In genomic region chr12:101925352-101925751, GRCh38 we compare ENCODE assay signal across 10 cellular contexts. TPM values are rescaled to one million over a fixed set of nuclear protein-coding genes. Genes with fewer than 3 reads are reported as not detected.
DNase-seq lines count a peak whose midpoint lies in the region; ATAC-seq, FAIRE-seq and TF ChIP-seq lines count a peak whose summit lies in the region.
"Had no signal": no experiment of that assay in that cellular context is flagged by ENCODE, and none has a peak within 500 bp of the region (broad histone marks: within the 10 kb centered on the region; RNA-seq: fewer than 3 reads in every experiment).

No MANE protein-coding gene starts in this region.

- TF ChIP-seq CTCF in A549 (IDR thresholded peaks at IDR 0.05) (no peak), bronchial epithelial cell (IDR thresholded peaks at IDR 0.05; ENCODE audit: insufficient read depth, low read length, severe bottlenecking) (no peak), lower lobe of right lung (IDR thresholded peaks at IDR 0.05) (no peak)

- H3K36me3 ChIP-seq in MG63 = peaks cover 5% of the 10 kb centered on the region; the same call in 1 of the 2 replicates
- no peaks in the 10 kb centered on the region for H3K36me3 ChIP-seq in bronchial epithelial cell (ENCODE audit: control insufficient read depth, insufficient read depth, low read length)
- H3K36me3 ChIP-seq in lower lobe of right lung = peaks cover 22% of the 10 kb centered on the region

- H3K27me3 ChIP-seq in MG63 = no peaks in the 10 kb centered on the region
- no peaks in the 10 kb centered on the region for H3K27me3 ChIP-seq in bronchial epithelial cell (ENCODE audit: control insufficient read depth, insufficient read depth, low read length)
- no peaks in the 10 kb centered on the region for H3K27me3 ChIP-seq in lower lobe of right lung (ENCODE audit: low read depth)

- POLR2A ChIA-PET in A549 (lab: Yijun Ruan, JAX) (no interaction called here), HEK293T (lab: Yijun Ruan, JAX) (no interaction called here)

- no peak for TF ChIP-seq POLR2A in A549 (IDR thresholded peaks at IDR 0.05; ENCODE audit: low read length)

- 93% methylated on average over 3 of the region's 3 CpGs for WGBS in A549 (ENCODE audit: missing lambda C conversion rate)

- intact Hi-C loops in lower lobe of right lung (cut with DNase I) = no loop called here

- CTCF ChIA-PET in A549 (lab: Yijun Ruan, JAX) = no interaction called here
- CTCF ChIA-PET in HEK293T (lab: Yijun Ruan, JAX) = no interaction called here

- no peak for FAIRE-seq in A549 (lab: Jason Lieb, UNC)
- no peak for FAIRE-seq in bronchial epithelial cell (lab: Jason Lieb, UNC)

- H3K27ac ChIP-seq in A549 (no peak overlapping the region), lower lobe of right lung (peak overlapping the region; percentile 42)

- TF ChIP-seq EP300 in A549 (IDR thresholded peaks at IDR 0.05) = no peak

- DNase-seq in A549 (ENCODE audit: low read depth in 1 of 2, low spot score in 1 of 2) = peak; percentile 18 to 46
- peak; percentile 59 for DNase-seq in MG63
- DNase-seq in bronchial epithelial cell (ENCODE audit: low read depth) = peak; percentile 78
- peak; percentile 54 for DNase-seq in lower lobe of right lung
- no peak for DNase-seq in 8988T
- DNase-seq in HEK293T (ENCODE audit: extremely low spot score) = no peak
- DNase-seq in OCI-M2 (lab: John Stamatoyannopoulos, UW; ENCODE audit: unreplicated experiment) = no peak
- DNase-seq: natural killer cell; stimulated activated naive CD4-positive, alpha-beta T cell had no signal

- H3K9me3 ChIP-seq in A549 (no peaks in the 10 kb centered on the region), MG63 (no peaks in the 10 kb centered on the region), lower lobe of right lung (no peaks in the 10 kb centered on the region)

- no peak for TF ChIP-seq RAD21 in A549 (conservative IDR thresholded peaks at IDR 0.05 in 1 of 2, IDR thresholded peaks at IDR 0.05 in 1 of 2)

- H3K4me1 ChIP-seq in A549 (no peaks in the 10 kb centered on the region), lower lobe of right lung (peaks cover 27% of the 10 kb centered on the region)

- H3K4me2 ChIP-seq in A549 = no peak overlapping the region

- ATAC-seq in A549 (peak; percentile 83 to 94), lower lobe of right lung (peak; percentile 82 to 90), HG02623 (IDR thresholded peaks at IDR 0.05; ENCODE audit: unreplicated experiment) (no peak)
- ATAC-seq: natural killer cell had no signal

- H3K4me3 ChIP-seq in A549 = no peak overlapping the region
- no peak overlapping the region for H3K4me3 ChIP-seq in MG63
- no peak overlapping the region for H3K4me3 ChIP-seq in bronchial epithelial cell (ENCODE audit: low read depth, low read length)
- no peak overlapping the region for H3K4me3 ChIP-seq in lower lobe of right lung

TF ChIP-seq in A549, 52 proteins besides CTCF, POLR2A, EP300 and RAD21:
- no peak for TF ChIP-seq RARB (CRISPR knock-in tag; IDR thresholded peaks at IDR 0.05)
- TF ChIP-seq JUNB (IDR thresholded peaks at IDR 0.05) = no peak
- no peak for TF ChIP-seq EHMT2 (IDR thresholded peaks at IDR 0.05; ENCODE audit: low read depth)
- TF ChIP-seq TP53 (CRISPR knock-in tag; IDR thresholded peaks at IDR 0.05) = no peak
- TF ChIP-seq FOXS1 (CRISPR knock-in tag; IDR thresholded peaks at IDR 0.05) = no peak
- no peak for TF ChIP-seq FOSL2 (IDR thresholded peaks at IDR 0.05)
- TF ChIP-seq FOSL2 (CRISPR knock-in tag; IDR thresholded peaks at IDR 0.05) = no peak
- no peak for TF ChIP-seq RNF2 (IDR thresholded peaks at IDR 0.05; ENCODE audit: borderline replicate concordance, low read depth)
- no peak for TF ChIP-seq MAFK (IDR thresholded peaks at IDR 0.05; ENCODE audit: partially characterized antibody)
- no peak for TF ChIP-seq BHLHE40 (IDR thresholded peaks at IDR 0.05; ENCODE audit: low read depth, low read length)
- no peak for TF ChIP-seq ESRRA (IDR thresholded peaks at IDR 0.05; ENCODE audit: borderline replicate concordance, low read length)
- no peak for TF ChIP-seq ZNF302 (CRISPR knock-in tag; IDR thresholded peaks at IDR 0.05)
- no peak for TF ChIP-seq CEBPB (IDR thresholded peaks at IDR 0.05)
- TF ChIP-seq HOXB13 (CRISPR knock-in tag; IDR thresholded peaks at IDR 0.05; ENCODE audit: low read depth) = no peak
- TF ChIP-seq CHD4 (IDR thresholded peaks at IDR 0.05; ENCODE audit: borderline replicate concordance) = no peak
- TF ChIP-seq KDM5A (IDR thresholded peaks at IDR 0.05) = no peak
- no peak for TF ChIP-seq KDM1A (IDR thresholded peaks at IDR 0.05; ENCODE audit: low read depth)
- no peak for TF ChIP-seq ZFP36 (IDR thresholded peaks at IDR 0.05; ENCODE audit: borderline replicate concordance, partially characterized antibody)
- TF ChIP-seq ATOH8 (CRISPR knock-in tag; IDR thresholded peaks at IDR 0.05; ENCODE audit: low read depth) = no peak
- TF ChIP-seq CHD2 (IDR thresholded peaks at IDR 0.05; ENCODE audit: low read length, partially characterized antibody) = no peak
TF ChIP-seq in A549: peak in this region for 0.

TF ChIP-seq in HEK293T, 16 proteins besides CTCF, POLR2A, EP300 and RAD21:
- TF ChIP-seq L3MBTL2 (conservative IDR thresholded peaks at IDR 0.05) (no peak), PKNOX1 (IDR thresholded peaks at IDR 0.05) (no peak)

RNA-seq across cellular contexts. Expression of gene DRAM1, which starts 48.0 kb away (rescaled TPM):
- 28.0 and 31.1 TPM in 2 replicates for polyA plus RNA-seq in A549 (2011; rRNA removed)
- 7.8 and 11.0 TPM in 2 replicates for polyA plus RNA-seq in A549 (2012; cell fraction: cytosol; rRNA removed)
- polyA plus RNA-seq in A549 (2012; cell fraction: nucleus; rRNA removed) = 3.5 and 5.3 TPM in 2 replicates
- polyA plus RNA-seq in A549 (2017; fragmentation: RNase III; extraction: RNeasy Plus Mini Kit Qiagen cat#74134 plus additional on column Dnase treatment) = 39.1 to 41.2 TPM (median 41.0 TPM) in 3 replicates
- polyA minus RNA-seq in A549 (2011; rRNA and poly(A)+ RNA removed) = 15.9 and 18.7 TPM in 2 replicates
- 8.1 and 8.8 TPM in 2 replicates for total RNA-seq in MG63 (2014; rRNA removed; shearing (Covaris generic); ENCODE audit: low replicate concordance)
- 5.8 and 7.8 TPM in 2 replicates for total RNA-seq in bronchial epithelial cell
- 148 TPM for total RNA-seq in lower lobe of right lung

Comparison
In these comparisons a context has a peak if more than half of its experiments do, and no peak if none do; other contexts are left out.
1. DNase-seq: peak in A549 (2 of 2), MG63 (single experiment), bronchial epithelial cell (single experiment) and lower lobe of right lung (single experiment); none in 8988T (single experiment), HEK293T (single experiment) and OCI-M2 (single experiment).
2. RNA of gene DRAM1, which starts 48.0 kb away (total RNA-seq): 148 TPM in lower lobe of right lung (single experiment); 8.1 to 8.8 TPM in MG63 and 5.8 to 7.8 TPM in bronchial epithelial cell; every median in the first group is over 10 times any median in the second.